In genomic region chr10:58241346-58241745, GRCh38 we compare ENCODE assay signal across 24 cellular contexts. TPM values are rescaled to one million over a fixed set of nuclear protein-coding genes. Genes with fewer than 3 reads are reported as not detected.
DNase-seq lines count a peak whose midpoint lies in the region; TF ChIP-seq lines count a peak whose summit lies in the region.
"Had no signal": no experiment of that assay in that cellular context is flagged by ENCODE, and none has a peak within 500 bp of the region (broad histone marks: within the 10 kb centered on the region; RNA-seq: fewer than 3 reads in every experiment).

No MANE protein-coding gene starts in this region.

- peaks cover 37% of the 10 kb centered on the region for H3K4me1 Mint-ChIP-seq in activated CD4-positive, alpha-beta memory T cell treated with anti-CD3 and anti-CD28 coated beads for 36 hours (ENCODE audit: low read depth)

- no peak overlapping the region for H3K4me3 Mint-ChIP-seq in activated CD4-positive, alpha-beta memory T cell treated with anti-CD3 and anti-CD28 coated beads for 36 hours
- H3K4me3 Mint-ChIP-seq: activated CD4-positive, alpha-beta T cell treated with anti-CD3 and anti-CD28 coated beads, Interleukin-2, amount 10 ng/mL, durations not matched to agents 24 days and 14 days; immature natural killer cell had no signal

- no peaks in the 10 kb centered on the region for H3K27me3 Mint-ChIP-seq in activated CD4-positive, alpha-beta memory T cell treated with anti-CD3 and anti-CD28 coated beads for 36 hours
- H3K27me3 Mint-ChIP-seq: activated CD4-positive, alpha-beta T cell treated with anti-CD3 and anti-CD28 coated beads, Interleukin-2, amount 10 ng/mL, durations not matched to agents 24 days and 14 days had no signal

- WGBS in esophagus muscularis mucosa = 75% methylated on average over 3 of the region's 3 CpGs

- intact Hi-C loops in cardiac septum (cut with DNase I) (no loop called here), esophagus muscularis mucosa (cut with DNase I) (no loop called here)
- intact Hi-C loops in activated CD4-positive, alpha-beta memory T cell treated with anti-CD3 and anti-CD28 coated beads for 36 hours (cut with micrococcal nuclease) = no loop called here

- no peak overlapping the region for H3K4me2 ChIP-seq in fibroblast of lung (ENCODE audit: extremely low read depth, insufficient read depth, low read length)
- peak overlapping the region; percentile 2 for H3K4me2 ChIP-seq in parathyroid adenoma (ENCODE audit: low read length)

- H3K36me3 Mint-ChIP-seq in activated CD4-positive, alpha-beta memory T cell treated with anti-CD3 and anti-CD28 coated beads for 36 hours = peaks cover 25% of the 10 kb centered on the region

- DNase-seq in EL = peak; percentile 36
- DNase-seq in adipocyte (ENCODE audit: low read depth) = peak; percentile 69
- peak; percentile 42 to 65 for DNase-seq in fibroblast of lung (ENCODE audit: low read depth in 2 of 2)
- DNase-seq in cardiac septum (ENCODE audit: low spot score) = no peak
- no peak for DNase-seq in ecto neural progenitor cell (ENCODE audit: low spot score)
- no peak for DNase-seq in activated CD4-positive, alpha-beta memory T cell treated with anti-CD3 and anti-CD28 coated beads for 36 hours
- DNase-seq in esophagus muscularis mucosa (ENCODE audit: extremely low spot score) = no peak
- DNase-seq: activated CD4-positive, alpha-beta T cell treated with anti-CD3 and anti-CD28 coated beads, Interleukin-2, amount 10 ng/mL, durations not matched to agents 24 days and 14 days; activated CD8-positive, alpha-beta memory T cell treated with anti-CD3 and anti-CD28 coated beads, Interleukin-2, amount 50 U/mL, for 48 hours; activated effector memory CD4-positive, alpha-beta T cell treated with Interleukin-2 at 50 U/mL for 16 hours; C1 segment of cervical spinal cord; central memory CD4-positive, alpha-beta T cell; DMS153; esophagus squamous epithelium; immature natural killer cell; NCI-H187; NCI-H226; NCI-H82; occipital lobe; Right ventricle myocardium superior; stimulated activated CD8-positive, alpha-beta memory T cell treated with anti-CD3 and anti-CD28 coated beads, Interleukin-4, amount 100 ng/mL, for 48 hours; T-helper 1 cell had no signal

- no peak for TF ChIP-seq EP300 in esophagus muscularis mucosa (IDR thresholded peaks at IDR 0.05)

- POLR2A ChIA-PET in activated CD4-positive, alpha-beta memory T cell treated with anti-CD3 and anti-CD28 coated beads for 36 hours (lab: Charles Lee) = interaction anchor here (0.7 kb wide), 1 partner anchor 43 kb away, joined by 3 read pairs; no protein-coding TSS in a partner anchor

- H3K4me1 ChIP-seq in adipocyte (ENCODE audit: control insufficient read depth, insufficient read depth, low read length) (peaks cover 34% of the 10 kb centered on the region), fibroblast of lung (ENCODE audit: control insufficient read depth, extremely low read depth, insufficient read depth, low read length) (peaks cover 3% of the 10 kb centered on the region), parathyroid adenoma (peaks cover 13% of the 10 kb centered on the region), esophagus muscularis mucosa (no peaks in the 10 kb centered on the region)

- H2AFZ ChIP-seq in fibroblast of lung (ENCODE audit: low read length) (no peak overlapping the region), parathyroid adenoma (no peak overlapping the region)

- H3K27me3 ChIP-seq in adipocyte (replicated peaks; ENCODE audit: control insufficient read depth, insufficient read depth, low read length) = no peaks in the 10 kb centered on the region
- no peaks in the 10 kb centered on the region for H3K27me3 ChIP-seq in fibroblast of lung (ENCODE audit: control insufficient read depth, insufficient read depth, low read length)
- H3K27me3 ChIP-seq in parathyroid adenoma (ENCODE audit: control insufficient read depth, insufficient read depth, low read length) = no peaks in the 10 kb centered on the region
- H3K27me3 ChIP-seq in esophagus muscularis mucosa = no peaks in the 10 kb centered on the region
- H3K27me3 ChIP-seq: esophagus squamous epithelium had no signal

- CTCF ChIA-PET in activated CD4-positive, alpha-beta memory T cell treated with anti-CD3 and anti-CD28 coated beads for 36 hours (lab: Charles Lee) = no interaction called here

- H4K20me1 ChIP-seq in fibroblast of lung (ENCODE audit: control insufficient read depth, extremely low read depth, insufficient read depth, low read length) = no peaks in the 10 kb centered on the region

- H3K79me2 ChIP-seq in fibroblast of lung (ENCODE audit: control insufficient read depth, insufficient read depth, low read length) (peaks cover 2% of the 10 kb centered on the region), parathyroid adenoma (peaks cover 49% of the 10 kb centered on the region)

- H3K36me3 ChIP-seq in adipocyte (ENCODE audit: control insufficient read depth, insufficient read depth, low read length, severe bottlenecking) (no peaks in the 10 kb centered on the region), fibroblast of lung (ENCODE audit: control insufficient read depth, insufficient read depth, low read length) (no peaks in the 10 kb centered on the region), parathyroid adenoma (ENCODE audit: control insufficient read depth, insufficient read depth, low read length) (no peaks in the 10 kb centered on the region), esophagus muscularis mucosa (peaks cover 0 to 13% (median 6%) of the 10 kb centered on the region in 4 donors)

- H3K9ac ChIP-seq in adipocyte (ENCODE audit: low read length) (no peak overlapping the region), fibroblast of lung (ENCODE audit: insufficient read depth, low read length) (no peak overlapping the region), parathyroid adenoma (no peak overlapping the region)

- H3K27ac Mint-ChIP-seq in activated CD4-positive, alpha-beta memory T cell treated with anti-CD3 and anti-CD28 coated beads for 36 hours = no peak overlapping the region

- H3K9me3 ChIP-seq in adipocyte (ENCODE audit: control insufficient read depth, low read length) = no peaks in the 10 kb centered on the region
- H3K9me3 ChIP-seq in fibroblast of lung (ENCODE audit: control insufficient read depth, insufficient read depth, low read depth, low read length) = no peaks in the 10 kb centered on the region
- H3K9me3 ChIP-seq in parathyroid adenoma (ENCODE audit: control insufficient read depth, low read length) = no peaks in the 10 kb centered on the region
- H3K9me3 ChIP-seq in esophagus muscularis mucosa = no peaks in the 10 kb centered on the region
- H3K9me3 ChIP-seq: esophagus squamous epithelium had no signal

- TF ChIP-seq CTCF in fibroblast of lung (conservative IDR thresholded peaks at IDR 0.05 in 1 of 2, IDR thresholded peaks at IDR 0.05 in 1 of 2; ENCODE audit: low read depth in 1 of 2, low read length in 2 of 2) (no peak), parathyroid adenoma (IDR thresholded peaks at IDR 0.05) (no peak), esophagus muscularis mucosa (IDR thresholded peaks at IDR 0.05) (no peak)

- TF ChIP-seq POLR2A in esophagus muscularis mucosa (IDR thresholded peaks at IDR 0.05; ENCODE audit: low read depth) = no peak

- peaks cover 18% of the 10 kb centered on the region for H3K9me3 Mint-ChIP-seq in activated CD4-positive, alpha-beta memory T cell treated with anti-CD3 and anti-CD28 coated beads for 36 hours

- H3K4me3 ChIP-seq in adipocyte (ENCODE audit: low read length) = no peak overlapping the region
- no peak overlapping the region for H3K4me3 ChIP-seq in fibroblast of lung (replicated peaks in 1 of 4; ENCODE audit: control extremely low read depth in 1 of 4, insufficient read depth in 1 of 4, low read depth in 3 of 4, low read length in 4 of 4)
- no peak overlapping the region for H3K4me3 ChIP-seq in parathyroid adenoma (ENCODE audit: low read depth, low read length)
- H3K4me3 ChIP-seq in esophagus muscularis mucosa = no peak overlapping the region
- H3K4me3 ChIP-seq: esophagus squamous epithelium, GM12878 had no signal

- H3K27ac ChIP-seq in fibroblast of lung (ENCODE audit: insufficient read depth, low read length) (no peak overlapping the region), parathyroid adenoma (peak overlapping the region; percentile 40), esophagus muscularis mucosa (replicated peaks in 1 of 4) (no peak overlapping the region)
- H3K27ac ChIP-seq: esophagus squamous epithelium had no signal

RNA-seq across cellular contexts. Expression of gene IPMK, which starts 26.3 kb away (rescaled TPM):
- total RNA-seq in fibroblast of lung (4.1 and 6.3 TPM in 2 replicates), cardiac septum (3.0 TPM), esophagus muscularis mucosa (1 to 10 TPM; 3.4 to 5.5 (median 4.3) TPM)
- 2.5 and 3.6 TPM in 2 replicates for polyA plus RNA-seq in fibroblast of lung
- polyA plus RNA-seq in fibroblast of lung (2012) = 2.0 and 2.7 TPM in 2 replicates
- polyA minus RNA-seq in fibroblast of lung (ENCODE audit: low replicate concordance) = 0.24 TPM in 1 of 2 replicates, not detected in the other
- total RNA-seq in activated CD4-positive, alpha-beta memory T cell treated with anti-CD3 and anti-CD28 coated beads for 36 hours = 1 to 10 TPM; 5.6 to 5.7 TPM

RNA-seq across cellular contexts. Expression of gene CISD1, which starts 27.6 kb away (rescaled TPM):
- total RNA-seq in fibroblast of lung (14.0 and 14.4 TPM in 2 replicates), cardiac septum (149 TPM), esophagus muscularis mucosa (10 to 100 TPM; 30.8 to 46.3 (median 33.0) TPM)
- 39.9 and 44.4 TPM in 2 replicates for polyA plus RNA-seq in fibroblast of lung
- 26.5 and 39.7 TPM in 2 replicates for polyA plus RNA-seq in fibroblast of lung (2012)
- 3.3 and 5.2 TPM in 2 replicates for polyA minus RNA-seq in fibroblast of lung (ENCODE audit: low replicate concordance)
- total RNA-seq in activated CD4-positive, alpha-beta memory T cell treated with anti-CD3 and anti-CD28 coated beads for 36 hours = 10 to 100 TPM; 42.3 to 44.0 TPM

Comparison
In these comparisons a context has a peak if more than half of its experiments do, and no peak if none do; other contexts are left out.
1. DNase-seq: peak in EL (single experiment), adipocyte (single experiment) and fibroblast of lung (2 of 2); none in cardiac septum (single experiment), ecto neural progenitor cell (single experiment), activated CD4-positive, alpha-beta memory T cell treated with anti-CD3 and anti-CD28 coated beads for 36 hours (single experiment) and esophagus muscularis mucosa (single experiment).